Comparison of ENCODE assay signal across 8 cellular contexts in genomic region chr12:31118347-31118830, GRCh38. TPM values are rescaled to one million over a fixed set of nuclear protein-coding genes. Genes with fewer than 3 reads are reported as not detected.
DNase-seq lines count a peak whose midpoint lies in the region; ATAC-seq, FAIRE-seq and TF ChIP-seq lines count a peak whose summit lies in the region.

No MANE protein-coding gene starts in this region.

- peak overlapping the region; percentile 55 for H3K23ac ChIP-seq in neuronal stem cell (ENCODE audit: low read depth, low read length, poor library complexity)

- peak; percentile 16 for DNase-seq in stimulated activated CD4-positive, alpha-beta T cell treated with anti-CD3 and anti-CD28 coated beads, Interleukin-12 subunit alpha, Interleukin-12 subunit beta, amount 100 ng/mL, for 4 hours
- no peak for DNase-seq in stimulated activated CD4-positive, alpha-beta T cell treated with anti-CD3 and anti-CD28 coated beads, Interleukin-15, amount 100 ng/mL, for 24 hours
- DNase-seq in NCI-H82 treated with DMSO at 0.1 percent for 48 hours (lab: John Stamatoyannopoulos, UW; ENCODE audit: unreplicated experiment) (peak; percentile 46), ecto neural progenitor cell (ENCODE audit: low spot score) (peak; percentile 79), neuronal stem cell (ENCODE audit: low spot score) (peak; percentile 47), kidney (no peak), GM19240 (ENCODE audit: insufficient read length, low spot score) (no peak), body of pancreas (no peak)

- peak overlapping the region; percentile 17 for H4K8ac ChIP-seq in neuronal stem cell (ENCODE audit: low read depth, low read length)

- peaks cover 9 to 16% of the 10 kb centered on the region in 2 donors for H3K4me1 ChIP-seq in neuronal stem cell (ENCODE audit: control insufficient read depth in 2 of 2, insufficient read depth in 1 of 2, low read depth in 1 of 2, low read length in 2 of 2)
- peaks cover 0 to 5% of the 10 kb centered on the region in 2 donors for H3K4me1 ChIP-seq in kidney (ENCODE audit: control insufficient read depth in 1 of 2, insufficient read depth in 1 of 2, low read depth in 1 of 2, low read length in 2 of 2)
- H3K4me1 ChIP-seq in body of pancreas: peaks cover 24% of the 10 kb centered on the region

- H3K27me3 ChIP-seq in neuronal stem cell (ENCODE audit: control insufficient read depth in 3 of 3, insufficient read depth in 3 of 3, low read depth in 1 of 3, low read length in 3 of 3): peaks cover 3 to 27% (median 22%) of the 10 kb centered on the region in 3 experiments
- peaks cover 0 to 3% of the 10 kb centered on the region in 2 donors for H3K27me3 ChIP-seq in body of pancreas

- no peaks in the 10 kb centered on the region for H3K9me3 ChIP-seq in neuronal stem cell (replicated peaks in 1 of 2; ENCODE audit: control insufficient read depth in 2 of 2, insufficient read depth in 1 of 2, low read depth in 1 of 2, low read length in 2 of 2)
- H3K9me3 ChIP-seq in kidney (ENCODE audit: control insufficient read depth in 1 of 2, low read length in 2 of 2): no peaks in the 10 kb centered on the region
- no peaks in the 10 kb centered on the region for H3K9me3 ChIP-seq in body of pancreas

- H3K18ac ChIP-seq in neuronal stem cell (ENCODE audit: low read length): peak overlapping the region; percentile 91

- WGBS in neuronal stem cell (ENCODE audit: extremely low coverage in 2 of 2, insufficient read length in 2 of 2, insufficient replicate concordance in 1 of 2), 2 donors: no CpG with 5 or more reads among the region's 26 CpGs
- WGBS in body of pancreas, 2 donors: 17 to 33% methylated on average over 5 to 20 of the region's 26 CpGs

- no peak overlapping the region for H2BK120ac ChIP-seq in neuronal stem cell (ENCODE audit: low read depth, low read length)

- no peak overlapping the region for H3K4ac ChIP-seq in neuronal stem cell (ENCODE audit: low read length)

- peak overlapping the region; percentile 98 for H2BK15ac ChIP-seq in neuronal stem cell (ENCODE audit: low read length)

- H3K4me3 ChIP-seq in neuronal stem cell (ENCODE audit: low read length in 2 of 2) (peak overlapping the region; percentile 50 to 80), kidney (ENCODE audit: low read length in 2 of 2) (no peak overlapping the region), body of pancreas (no peak overlapping the region)

- TF ChIP-seq POLR2A in body of pancreas (IDR thresholded peaks at IDR 0.05): no peak

- peak overlapping the region; percentile 41 for H2BK12ac ChIP-seq in neuronal stem cell (ENCODE audit: low read length)

- H3K14ac ChIP-seq in neuronal stem cell (ENCODE audit: low read length): peak overlapping the region; percentile 21

- H2BK5ac ChIP-seq in neuronal stem cell (ENCODE audit: low read length): peak overlapping the region; percentile 66

- intact Hi-C loops in kidney (cut with DNase I) (no loop called here), body of pancreas (cut with DNase I) (no loop called here)

- FAIRE-seq in kidney (lab: Jason Lieb, UNC): no peak

- H3K9ac ChIP-seq in neuronal stem cell (ENCODE audit: low read depth, low read length, poor library complexity) (no peak overlapping the region), kidney (ENCODE audit: low read length in 2 of 2) (no peak overlapping the region)

- no peak overlapping the region for H4K91ac ChIP-seq in neuronal stem cell (ENCODE audit: low read depth, low read length, poor library complexity)

- H3K79me1 ChIP-seq in neuronal stem cell (ENCODE audit: low read depth, low read length): no peaks in the 10 kb centered on the region

- H2AK5ac ChIP-seq in neuronal stem cell (ENCODE audit: low read depth, low read length): peak overlapping the region; percentile 94

- H2AFZ ChIP-seq in neuronal stem cell (ENCODE audit: low read length): peak overlapping the region; percentile 95

- ATAC-seq in body of pancreas: no peak

- no peak for TF ChIP-seq CTCF in kidney (IDR thresholded peaks at IDR 0.05; ENCODE audit: borderline replicate concordance, extremely low read depth, insufficient read depth)
- TF ChIP-seq CTCF in body of pancreas (IDR thresholded peaks at IDR 0.05): no peak

- no peak overlapping the region for H3K27ac ChIP-seq in neuronal stem cell (replicated peaks; ENCODE audit: low read length)
- H3K27ac ChIP-seq in kidney (ENCODE audit: low read depth in 2 of 2, low read length in 2 of 2): no peak overlapping the region
- no peak overlapping the region for H3K27ac ChIP-seq in body of pancreas

- H3K36me3 ChIP-seq in neuronal stem cell (replicated peaks in 1 of 2; ENCODE audit: control insufficient read depth in 2 of 2, insufficient read depth in 2 of 2, low read length in 2 of 2): no peaks in the 10 kb centered on the region
- no peaks in the 10 kb centered on the region for H3K36me3 ChIP-seq in kidney (ENCODE audit: control insufficient read depth in 1 of 2, insufficient read depth in 2 of 2, low read length in 2 of 2)
- no peaks in the 10 kb centered on the region for H3K36me3 ChIP-seq in body of pancreas (replicated peaks in 1 of 2; ENCODE audit: insufficient read depth in 1 of 2, low read depth in 2 of 2)

- H3K4me2 ChIP-seq in neuronal stem cell (ENCODE audit: insufficient read depth, low read length, poor library complexity, severe bottlenecking): peak overlapping the region; percentile 93

RNA-seq across cellular contexts. Expression of gene DDX11, which starts 44.7 kb away (rescaled TPM):
- polyA plus RNA-seq in neuronal stem cell (2013, experiment 1 of 2): 36.0 TPM
- polyA plus RNA-seq in neuronal stem cell (2013, experiment 2 of 2): 34.3 TPM
- 29.9 TPM for total RNA-seq in kidney
- 1.9 TPM for polyA plus RNA-seq in kidney (ENCODE audit: insufficient read depth, low read depth, low replicate concordance)
- 10 to 100 TPM; 34.3 to 41.2 TPM for total RNA-seq in body of pancreas

Comparison
In these comparisons a context has a peak if more than half of its experiments do, and no peak if none do; other contexts are left out.
1. DNase-seq: peak in stimulated activated CD4-positive, alpha-beta T cell treated with anti-CD3 and anti-CD28 coated beads, Interleukin-12 subunit alpha, Interleukin-12 subunit beta, amount 100 ng/mL, for 4 hours (single experiment), NCI-H82 treated with DMSO at 0.1 percent for 48 hours (single experiment), ecto neural progenitor cell (single experiment) and neuronal stem cell (single experiment); none in stimulated activated CD4-positive, alpha-beta T cell treated with anti-CD3 and anti-CD28 coated beads, Interleukin-15, amount 100 ng/mL, for 24 hours (single experiment), kidney (single experiment), GM19240 (single experiment) and body of pancreas (0 of 4).
2. H3K4me3 ChIP-seq: peak in neuronal stem cell (2 of 2); none in kidney (0 of 2) and body of pancreas (0 of 2).